30 cellular contexts compared by ENCODE assay signal in the genomic region with DNA sequence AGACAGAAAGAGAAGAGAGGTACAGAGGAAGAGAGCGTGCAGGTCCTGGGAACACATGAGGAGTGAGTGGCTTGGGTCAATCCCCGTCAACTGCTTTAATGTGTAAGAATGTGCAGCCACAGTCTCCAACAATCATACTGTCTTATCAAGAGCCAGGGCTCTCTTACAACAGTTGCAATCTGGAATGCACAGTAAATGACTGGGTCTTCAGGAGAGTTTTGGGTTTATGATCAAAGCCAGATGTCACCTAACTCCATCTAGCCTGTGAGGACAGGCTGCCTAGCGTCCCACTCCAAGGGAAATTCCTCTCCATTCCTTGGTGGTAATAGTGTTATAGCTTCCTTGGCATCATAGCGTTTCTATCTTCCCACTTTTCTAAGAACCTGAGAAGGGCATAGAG.
"Had no signal": no experiment of that assay in that cellular context is flagged by ENCODE, and none has a peak within 500 bp of the region (broad histone marks: within the 10 kb centered on the region; RNA-seq: fewer than 3 reads in every experiment).

No MANE protein-coding gene starts in this region.

- FAIRE-seq: colon, RCC 7860 had no signal

- DNase-seq: activated B cell treated with CpG ODN at 0.5 μM for 24 hours; activated CD4-positive, alpha-beta memory T cell treated with anti-CD3 and anti-CD28 coated beads for 36 hours; activated CD4-positive, alpha-beta T cell treated with anti-CD3 and anti-CD28 coated beads for 4 hours; activated CD4-positive, alpha-beta T cell treated with anti-CD3 and anti-CD28 coated beads, Interleukin-2, amount 50 U/mL, for 1 hour; activated CD4-positive, CD25-positive, alpha-beta regulatory T cell treated with anti-CD3 and anti-CD28 coated beads, Interleukin-2, amount 50 U/mL, for 72 hours; activated CD8-positive, alpha-beta memory T cell treated with anti-CD3 and anti-CD28 coated beads, Interleukin-2, amount 50 U/mL, for 4 hours; activated gamma-delta T cell treated with Interleukin-2 at 50 U/mL for 16 hours; activated naive CD4-positive, alpha-beta T cell treated with anti-CD3 and anti-CD28 coated beads for 36 hours; activated T-cell treated with anti-CD3 and anti-CD28 coated beads for 4 hours; activated T-cell treated with anti-CD3 and anti-CD28 coated beads, Interleukin-2, amount 50 U/mL, for 4 hours; anterior cingulate cortex; brain microvascular endothelial cell; central memory CD4-positive, alpha-beta T cell; Kasumi-1; MG63; NCI-H1048; NCI-H1105 treated with DMSO at 0.1 percent for 48 hours; NCI-H1436; NCI-H1694; NCI-H1930; NCI-H2081 treated with DMSO at 0.1 percent for 48 hours; NCI-H345; NCI-H524 treated with DMSO at 0.1 percent for 48 hours; PC-3; Right ventricle myocardium superior; T-cell; T-helper 17 cell had no signal

- H3K36me3 ChIP-seq: brain microvascular endothelial cell, MG63 had no signal

- H3K27me3 ChIP-seq: brain microvascular endothelial cell, MG63 had no signal

- H3K4me3 ChIP-seq: MG63 had no signal

- H3K27ac ChIP-seq: brain microvascular endothelial cell, VCaP had no signal
